Comparison of ENCODE assay signal across 34 cellular contexts in the genomic region with DNA sequence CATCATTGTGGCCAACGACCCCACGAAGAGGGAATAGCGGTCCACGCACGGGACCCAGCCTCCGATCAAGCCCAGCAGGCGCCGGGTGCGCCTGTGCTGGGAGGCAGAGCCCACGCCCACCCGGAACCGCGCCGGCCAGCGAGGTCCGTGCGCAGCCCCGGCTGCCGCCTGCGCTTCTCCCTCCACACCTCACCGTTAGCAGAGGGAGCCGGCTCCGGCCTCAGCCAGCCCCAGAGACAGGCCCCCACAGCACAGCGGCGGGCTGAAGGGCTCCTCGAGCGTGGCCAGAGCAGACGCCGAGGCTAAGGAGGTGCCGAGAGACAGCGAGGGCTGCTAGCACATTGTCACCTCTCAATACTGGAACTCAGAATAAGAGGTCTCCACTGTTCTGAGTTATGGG. TPM values are rescaled to one million over a fixed set of nuclear protein-coding genes. Genes with fewer than 3 reads are reported as not detected.
"Had no signal": no experiment of that assay in that cellular context is flagged by ENCODE, and none has a peak within 500 bp of the region (broad histone marks: within the 10 kb centered on the region; RNA-seq: fewer than 3 reads in every experiment).

No MANE protein-coding gene starts in this region.

- H3K27ac Mint-ChIP-seq: mesothelial cell of epicardium; naive B cell; natural killer cell; nephron progenitor cell; neural progenitor cell; progenitor cell of endocrine pancreas; stimulated activated memory B cell treated with anti-CD40 and anti-IgM and Interleukin-4, amounts not matched to agents 10 μg/mL and 1 μg/mL and 100 μg/mL, for 72 hours; stimulated activated naive CD8-positive, alpha-beta T cell treated with anti-CD3 and anti-CD28 coated beads, Interleukin-15, amount 100 ng/mL, for 72 hours had no signal

- H3K27me3 Mint-ChIP-seq: naive B cell; stimulated activated memory B cell treated with anti-CD40 and anti-IgM and Interleukin-4, amounts not matched to agents 10 μg/mL and 1 μg/mL and 100 μg/mL, for 72 hours; stimulated activated naive CD8-positive, alpha-beta T cell treated with anti-CD3 and anti-CD28 coated beads, Interleukin-15, amount 100 ng/mL, for 72 hours had no signal

- DNase-seq: islet precursor cell; left ventricle myocardium inferior; mesendoderm; naive B cell; natural killer cell; nephron progenitor cell; occipital lobe; sigmoid colon; small intestine; stimulated activated CD4-positive, alpha-beta T cell treated with anti-CD3 and anti-CD28 coated beads, Interleukin-1b, Interleukin-23, amount 100 ng/mL, for 48 hours; stimulated activated CD4-positive, alpha-beta T cell treated with anti-CD3 and anti-CD28 coated beads, Interleukin-2, amount 100 ng/mL, for 48 hours; stimulated activated CD4-positive, alpha-beta T cell treated with anti-CD3 and anti-CD28 coated beads, Interleukin-4, amount 100 ng/mL, for 4 hours; stimulated activated CD8-positive, alpha-beta memory T cell treated with anti-CD3 and anti-CD28 coated beads, Interleukin-4, amount 100 ng/mL, for 48 hours; stimulated activated naive CD4-positive, alpha-beta T cell treated with Interleukin-2 at 50 U/mL for 16 hours; stimulated activated naive CD8-positive, alpha-beta T cell treated with anti-CD3 and anti-CD28 coated beads, Interleukin-15, amount 100 ng/mL, for 72 hours; substantia nigra; thyroid gland; transverse colon had no signal

- H3K36me3 ChIP-seq: left ventricle myocardium inferior, neural progenitor cell, neutrophil, right atrium auricular region, sigmoid colon, thyroid gland, transverse colon, upper lobe of left lung, vagina had no signal

- H3K4me1 ChIP-seq: left ventricle myocardium inferior, neural progenitor cell, parathyroid adenoma, right atrium auricular region, sigmoid colon, thyroid gland, transverse colon, upper lobe of left lung, vagina had no signal

- H3K9me3 ChIP-seq: neutrophil, right atrium auricular region, sigmoid colon, thyroid gland, transverse colon, upper lobe of left lung, vagina had no signal

- H3K4me3 ChIP-seq: hepatocyte, left ventricle myocardium inferior, lung, neural progenitor cell, right atrium auricular region, sigmoid colon, thyroid gland, transverse colon, upper lobe of left lung, vagina had no signal

- H3K9me3 Mint-ChIP-seq: neural progenitor cell had no signal

- H3K27me3 ChIP-seq: hepatocyte, neural progenitor cell, neutrophil, right atrium auricular region, sigmoid colon, thyroid gland, transverse colon, upper lobe of left lung, vagina had no signal

- H3K9ac ChIP-seq: neural progenitor cell, parathyroid adenoma had no signal

- H3K27ac ChIP-seq: hepatocyte, left ventricle myocardium inferior, neural progenitor cell, neutrophil, parathyroid adenoma, right atrium auricular region, sigmoid colon, thyroid gland, transverse colon, upper lobe of left lung, vagina had no signal

- H3K36me3 Mint-ChIP-seq: mesothelial cell of epicardium; naive B cell; natural killer cell; neural progenitor cell; stimulated activated memory B cell treated with anti-CD40 and anti-IgM and Interleukin-4, amounts not matched to agents 10 μg/mL and 1 μg/mL and 100 μg/mL, for 72 hours had no signal

- H3K4me1 Mint-ChIP-seq: mesothelial cell of epicardium; naive B cell; natural killer cell; neural progenitor cell; stimulated activated memory B cell treated with anti-CD40 and anti-IgM and Interleukin-4, amounts not matched to agents 10 μg/mL and 1 μg/mL and 100 μg/mL, for 72 hours; stimulated activated naive CD8-positive, alpha-beta T cell treated with anti-CD3 and anti-CD28 coated beads, Interleukin-15, amount 100 ng/mL, for 72 hours had no signal

- H3K4me3 Mint-ChIP-seq: mesothelial cell of epicardium; naive B cell; natural killer cell; nephron progenitor cell; neural progenitor cell; stimulated activated memory B cell treated with anti-CD40 and anti-IgM and Interleukin-4, amounts not matched to agents 10 μg/mL and 1 μg/mL and 100 μg/mL, for 72 hours; stimulated activated naive CD8-positive, alpha-beta T cell treated with anti-CD3 and anti-CD28 coated beads, Interleukin-15, amount 100 ng/mL, for 72 hours had no signal

- ATAC-seq: natural killer cell; stimulated activated memory B cell treated with anti-CD40 and anti-IgM and Interleukin-4, amounts not matched to agents 10 μg/mL and 1 μg/mL and 100 μg/mL, for 72 hours; stimulated activated naive CD8-positive, alpha-beta T cell treated with anti-CD3 and anti-CD28 coated beads, Interleukin-15, amount 100 ng/mL, for 72 hours had no signal

RNA-seq across cellular contexts. Expression of a gene that starts 3.6 kb away (rescaled TPM):
- total RNA-seq: hepatocyte, kidney epithelial cell, left ventricle myocardium inferior, mesothelial cell of epicardium, natural killer cell, osteocyte, pulmonary artery endothelial cell, renal cortical epithelial cell, right atrium auricular region, sigmoid colon, thyroid gland, urinary bladder, vagina had no signal
- polyA plus RNA-seq: urinary bladder had no signal
